1 cellular context compared by ENCODE assay signal in genomic region chr7:102469972-102470825, GRCh38.
TF ChIP-seq lines count a peak whose summit lies in the region.

No MANE protein-coding gene starts in this region.

TF ChIP-seq in HepG2, 621 proteins besides CTCF, POLR2A, EP300 and RAD21:
- no peak for TF ChIP-seq NONO (IDR thresholded peaks at IDR 0.05)
- TF ChIP-seq NONO (CRISPR knock-in tag; conservative IDR thresholded peaks at IDR 0.05), result no peak
- no peak for TF ChIP-seq ZNF10 (CRISPR knock-in tag; IDR thresholded peaks at IDR 0.05; ENCODE audit: borderline replicate concordance, low read depth)
- peak; percentile 16; the same call in 1 of the 2 replicates for TF ChIP-seq ZBTB33 (CRISPR knock-in tag; IDR thresholded peaks at IDR 0.05)
- TF ChIP-seq ZNF709 (CRISPR knock-in tag; IDR thresholded peaks at IDR 0.05), result no peak
- TF ChIP-seq SIX1 (CRISPR knock-in tag; IDR thresholded peaks at IDR 0.05; ENCODE audit: borderline replicate concordance), result no peak
- no peak for TF ChIP-seq THAP11 (CRISPR knock-in tag; IDR thresholded peaks at IDR 0.05)
- no peak for TF ChIP-seq HOXD1 (CRISPR knock-in tag; IDR thresholded peaks at IDR 0.05)
- TF ChIP-seq PITX1 (CRISPR knock-in tag; IDR thresholded peaks at IDR 0.05), result no peak
- TF ChIP-seq RERE (CRISPR knock-in tag; IDR thresholded peaks at IDR 0.05; ENCODE audit: low read depth), result no peak
- no peak for TF ChIP-seq SKIL (CRISPR knock-in tag; IDR thresholded peaks at IDR 0.05; ENCODE audit: borderline replicate concordance)
- no peak for TF ChIP-seq MYC (CRISPR knock-in tag; IDR thresholded peaks at IDR 0.05; ENCODE audit: borderline replicate concordance)
- TF ChIP-seq MATR3 (CRISPR knock-in tag; IDR thresholded peaks at IDR 0.05), result no peak
- TF ChIP-seq AFF4 (CRISPR knock-in tag; IDR thresholded peaks at IDR 0.05), result no peak
- TF ChIP-seq ZNF567 (CRISPR knock-in tag; IDR thresholded peaks at IDR 0.05; ENCODE audit: borderline replicate concordance), result no peak
- TF ChIP-seq ZNF557 (CRISPR knock-in tag; IDR thresholded peaks at IDR 0.05), result no peak
- TF ChIP-seq ZFAT (CRISPR knock-in tag; conservative IDR thresholded peaks at IDR 0.05), result no peak
- no peak for TF ChIP-seq KDM6A (CRISPR knock-in tag; IDR thresholded peaks at IDR 0.05; ENCODE audit: low read depth)
- peak; percentile 29 for TF ChIP-seq AGO2 (optimal IDR thresholded peaks at IDR 0.05; ENCODE audit: low read depth, low read length)
- TF ChIP-seq ZBTB38 (CRISPR knock-in tag; IDR thresholded peaks at IDR 0.05), result 0 out of 2 replicates have a peak, but pooled peaks have one; percentile 21
- 0 out of 2 replicates have a peak, but pooled peaks have one; percentile 50 for TF ChIP-seq HNRNPL (IDR thresholded peaks at IDR 0.05; ENCODE audit: low read depth, low read length)
- TF ChIP-seq ZNF143 (CRISPR knock-in tag; IDR thresholded peaks at IDR 0.05), result no peak
- TF ChIP-seq, protein P1, sequence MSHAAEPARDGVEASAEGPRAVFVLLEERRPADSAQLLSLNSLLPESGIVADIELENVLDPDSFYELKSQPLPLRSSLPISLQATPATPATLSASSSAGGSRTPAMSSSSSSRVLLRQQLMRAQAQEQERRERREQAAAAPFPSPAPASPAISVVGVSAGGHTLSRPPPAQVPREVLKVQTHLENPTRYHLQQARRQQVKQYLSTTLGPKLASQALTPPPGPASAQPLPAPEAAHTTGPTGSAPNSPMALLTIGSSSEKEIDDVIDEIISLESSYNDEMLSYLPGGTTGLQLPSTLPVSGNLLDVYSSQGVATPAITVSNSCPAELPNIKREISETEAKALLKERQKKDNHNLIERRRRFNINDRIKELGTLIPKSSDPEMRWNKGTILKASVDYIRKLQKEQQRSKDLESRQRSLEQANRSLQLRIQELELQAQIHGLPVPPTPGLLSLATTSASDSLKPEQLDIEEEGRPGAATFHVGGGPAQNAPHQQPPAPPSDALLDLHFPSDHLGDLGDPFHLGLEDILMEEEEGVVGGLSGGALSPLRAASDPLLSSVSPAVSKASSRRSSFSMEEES (CRISPR knock-in tag; IDR thresholded peaks at IDR 0.05), result no peak
- no peak for TF ChIP-seq ZHX2 (IDR thresholded peaks at IDR 0.05; ENCODE audit: low read depth)
- no peak for TF ChIP-seq ZHX2 (CRISPR knock-in tag; IDR thresholded peaks at IDR 0.05; ENCODE audit: borderline replicate concordance)
- TF ChIP-seq HNF4A (CRISPR knock-in tag; IDR thresholded peaks at IDR 0.05), result peak; percentile 23; the same call in 1 of the 2 replicates
